In the genomic region with DNA sequence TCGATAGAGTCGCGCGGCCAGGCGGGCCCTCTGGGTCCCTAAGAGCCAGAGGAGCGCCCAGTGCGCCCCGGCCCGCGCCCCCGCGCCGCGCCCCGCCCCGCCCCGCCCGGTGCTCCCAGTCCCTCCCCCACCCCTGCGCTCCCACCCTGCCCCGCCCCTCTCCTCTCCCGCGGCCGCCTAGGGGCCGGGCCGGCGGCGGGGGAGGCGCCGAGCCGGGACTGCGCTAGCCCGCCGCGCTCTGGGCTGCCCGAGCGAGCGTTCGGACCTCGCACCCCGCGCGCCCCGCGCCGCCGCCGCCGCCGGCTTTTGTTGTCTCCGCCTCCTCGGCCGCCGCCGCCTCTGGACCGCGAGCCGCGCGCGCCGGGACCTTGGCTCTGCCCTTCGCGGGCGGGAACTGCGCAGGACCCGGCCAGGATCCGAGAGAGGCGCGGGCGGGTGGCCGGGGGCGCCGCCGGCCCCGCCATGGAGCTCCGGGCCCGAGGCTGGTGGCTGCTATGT, we compare ENCODE assay signal across 8 cellular contexts. TPM values are rescaled to one million over a fixed set of nuclear protein-coding genes. Genes with fewer than 3 reads are reported as not detected.
DNase-seq lines count a peak whose midpoint lies in the region; ATAC-seq and TF ChIP-seq lines count a peak whose summit lies in the region.

A gene with protein sequence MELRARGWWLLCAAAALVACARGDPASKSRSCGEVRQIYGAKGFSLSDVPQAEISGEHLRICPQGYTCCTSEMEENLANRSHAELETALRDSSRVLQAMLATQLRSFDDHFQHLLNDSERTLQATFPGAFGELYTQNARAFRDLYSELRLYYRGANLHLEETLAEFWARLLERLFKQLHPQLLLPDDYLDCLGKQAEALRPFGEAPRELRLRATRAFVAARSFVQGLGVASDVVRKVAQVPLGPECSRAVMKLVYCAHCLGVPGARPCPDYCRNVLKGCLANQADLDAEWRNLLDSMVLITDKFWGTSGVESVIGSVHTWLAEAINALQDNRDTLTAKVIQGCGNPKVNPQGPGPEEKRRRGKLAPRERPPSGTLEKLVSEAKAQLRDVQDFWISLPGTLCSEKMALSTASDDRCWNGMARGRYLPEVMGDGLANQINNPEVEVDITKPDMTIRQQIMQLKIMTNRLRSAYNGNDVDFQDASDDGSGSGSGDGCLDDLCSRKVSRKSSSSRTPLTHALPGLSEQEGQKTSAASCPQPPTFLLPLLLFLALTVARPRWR (plus strand): TSS at position 207 of the 498 bp plus-strand sequence. CDS start 256 bp downstream, at position 463.

- H3K36me3 Mint-ChIP-seq in activated T-helper 17 cell treated with anti-CD3 and anti-CD28 coated beads, Interleukin-2, amount 50 U/mL, for 72 hours (ENCODE audit: low read depth), result no peaks in the 10 kb centered on the region
- H3K36me3 Mint-ChIP-seq in naive thymus-derived CD4-positive, alpha-beta T cell, result no peaks in the 10 kb centered on the region
- no peaks in the 10 kb centered on the region for H3K36me3 Mint-ChIP-seq in type B pancreatic cell

- no peaks in the 10 kb centered on the region for H3K36me3 ChIP-seq in naive thymus-derived CD4-positive, alpha-beta T cell (ENCODE audit: control insufficient read depth in 2 of 3, insufficient read depth in 3 of 3, low read length in 3 of 3)

- peaks cover 6% of the 10 kb centered on the region for H3K27me3 Mint-ChIP-seq in activated T-helper 17 cell treated with anti-CD3 and anti-CD28 coated beads, Interleukin-2, amount 50 U/mL, for 72 hours
- H3K27me3 Mint-ChIP-seq in naive thymus-derived CD4-positive, alpha-beta T cell, result peaks cover 12 to 33% (median 21%) of the 10 kb centered on the region in 5 donors
- H3K27me3 Mint-ChIP-seq in type B pancreatic cell, result peaks cover 6% of the 10 kb centered on the region

- CTCF ChIA-PET in naive thymus-derived CD4-positive, alpha-beta T cell (lab: Charles Lee), result interaction anchor here (1.6 kb wide), 1 partner anchor 10 kb away, joined by 3 read pairs; no protein-coding TSS in a partner anchor

- DNase-seq in NCI-H524 (lab: John Stamatoyannopoulos, UW) (peak; percentile 67 to 72), NCI-H524 treated with DMSO at 0.1 percent for 48 hours (lab: John Stamatoyannopoulos, UW) (no peak), HFF-Myc (ENCODE audit: extremely low read depth, low read depth) (no peak), NCI-H446 (lab: John Stamatoyannopoulos, UW) (peak; percentile 19 to 78), fibroblast of pulmonary artery (ENCODE audit: low read depth) (peak; percentile 78), type B pancreatic cell (ENCODE audit: extremely low spot score, unreplicated experiment) (no peak)
- peak in 3 of 9 donors; percentile 20 to 72 (median 21) for DNase-seq in naive thymus-derived CD4-positive, alpha-beta T cell

- peaks cover 0 to 12% of the 10 kb centered on the region in 2 donors for H3K27me3 ChIP-seq in naive thymus-derived CD4-positive, alpha-beta T cell (ENCODE audit: control insufficient read depth in 2 of 2, insufficient read depth in 2 of 2, low read length in 2 of 2)

- peaks cover 0 to 6% of the 10 kb centered on the region in 2 donors for H3K4me1 ChIP-seq in naive thymus-derived CD4-positive, alpha-beta T cell (ENCODE audit: control insufficient read depth in 2 of 2, insufficient read depth in 2 of 2, low read length in 2 of 2)

- no peaks in the 10 kb centered on the region for H3K4me1 Mint-ChIP-seq in activated T-helper 17 cell treated with anti-CD3 and anti-CD28 coated beads, Interleukin-2, amount 50 U/mL, for 72 hours
- peaks cover 0 to 11% (median 4%) of the 10 kb centered on the region in 7 donors for H3K4me1 Mint-ChIP-seq in naive thymus-derived CD4-positive, alpha-beta T cell
- H3K4me1 Mint-ChIP-seq in type B pancreatic cell (ENCODE audit: unreplicated experiment), result peaks cover 9% of the 10 kb centered on the region

- peak within 1 kb of the TSS; percentile 81 for H3K4me3 Mint-ChIP-seq in activated T-helper 17 cell treated with anti-CD3 and anti-CD28 coated beads, Interleukin-2, amount 50 U/mL, for 72 hours
- peak within 1 kb of the TSS; percentile 81 to 89 (median 86) for H3K4me3 Mint-ChIP-seq in naive thymus-derived CD4-positive, alpha-beta T cell
- H3K4me3 Mint-ChIP-seq in type B pancreatic cell, result peak within 1 kb of the TSS; percentile 89

- H3K9me3 Mint-ChIP-seq in activated T-helper 17 cell treated with anti-CD3 and anti-CD28 coated beads, Interleukin-2, amount 50 U/mL, for 72 hours, result no peaks in the 10 kb centered on the region
- no peaks in the 10 kb centered on the region for H3K9me3 Mint-ChIP-seq in naive thymus-derived CD4-positive, alpha-beta T cell
- H3K9me3 Mint-ChIP-seq in type B pancreatic cell, result no peaks in the 10 kb centered on the region

- POLR2A ChIA-PET in naive thymus-derived CD4-positive, alpha-beta T cell (lab: Charles Lee), result no interaction called here

- no peak for TF ChIP-seq CTCF in HFF-Myc (IDR thresholded peaks at IDR 0.05; ENCODE audit: low read depth, low read length, missing control alignments)
- TF ChIP-seq CTCF in fibroblast of pulmonary artery (IDR thresholded peaks at IDR 0.05; ENCODE audit: low read length, missing control alignments), result no peak
- no peak for TF ChIP-seq CTCF in type B pancreatic cell (conservative IDR thresholded peaks at IDR 0.05)

- H3K27ac ChIP-seq in naive thymus-derived CD4-positive, alpha-beta T cell (ENCODE audit: low read depth, low read length), result no peak within 1 kb of the TSS

- ATAC-seq in activated T-helper 17 cell treated with anti-CD3 and anti-CD28 coated beads, Interleukin-2, amount 50 U/mL, for 72 hours (replicated peaks), result peak; percentile 65
- ATAC-seq in naive thymus-derived CD4-positive, alpha-beta T cell, result peak; percentile 68

- H3K4me3 ChIP-seq in HFF-Myc (replicated peaks; ENCODE audit: low read depth, low read length) (peak within 1 kb of the TSS; percentile 76), fibroblast of pulmonary artery (replicated peaks; ENCODE audit: low read depth, low read length) (peak within 1 kb of the TSS; percentile 63)
- H3K4me3 ChIP-seq in naive thymus-derived CD4-positive, alpha-beta T cell (ENCODE audit: low read length), result peak within 1 kb of the TSS; percentile 48

- intact Hi-C loops in naive thymus-derived CD4-positive, alpha-beta T cell (cut with micrococcal nuclease), result loop anchor here (1.0 to 10.0 kb wide), 7 partner anchors 33 to 1297 kb away; partner anchors contain the start of genes COPS9 (in 1 of the 2), D2HGDH (in 1 of the 2) and NDUFA10 (in 1 of the 2)

- peak within 1 kb of the TSS; percentile 69 for H3K27ac Mint-ChIP-seq in activated T-helper 17 cell treated with anti-CD3 and anti-CD28 coated beads, Interleukin-2, amount 50 U/mL, for 72 hours
- peak within 1 kb of the TSS in 6 of 9 donors; percentile 14 to 77 (median 57) for H3K27ac Mint-ChIP-seq in naive thymus-derived CD4-positive, alpha-beta T cell
- H3K27ac Mint-ChIP-seq in type B pancreatic cell, result peak within 1 kb of the TSS; percentile 89

- no peaks in the 10 kb centered on the region for H3K9me3 ChIP-seq in naive thymus-derived CD4-positive, alpha-beta T cell (ENCODE audit: control insufficient read depth in 2 of 3, low read length in 3 of 3)

RNA-seq across cellular contexts. Expression of the gene that starts here (rescaled TPM):
- 1 to 10 TPM; 4.0 to 4.6 TPM for total RNA-seq in activated T-helper 17 cell treated with anti-CD3 and anti-CD28 coated beads, Interleukin-2, amount 50 U/mL, for 72 hours
- total RNA-seq in naive thymus-derived CD4-positive, alpha-beta T cell, result 1 to 10 TPM in 2 of 5 experiments, under 1 TPM in 3; 0.35 to 4.5 (median 0.90) TPM
- under 1 TPM in 1 of 2 donors, not detected in 1; 0.08 TPM for polyA plus RNA-seq in naive thymus-derived CD4-positive, alpha-beta T cell
- total RNA-seq in type B pancreatic cell (ENCODE audit: low replicate concordance), result 58.0 and 78.0 TPM in 2 replicates

Comparison
In these comparisons a context has a peak if more than half of its experiments do, and no peak if none do; other contexts are left out.
1. RNA of the gene that starts here (total RNA-seq): 58.0 to 78.0 TPM in type B pancreatic cell; 4.0 to 4.6 TPM in activated T-helper 17 cell treated with anti-CD3 and anti-CD28 coated beads, Interleukin-2, amount 50 U/mL, for 72 hours and 0.35 to 4.5 TPM in naive thymus-derived CD4-positive, alpha-beta T cell; every median in the first group is over 10 times any median in the second.
2. DNase-seq: peak in NCI-H524 (2 of 2), NCI-H446 (2 of 2) and fibroblast of pulmonary artery (single experiment); none in NCI-H524 treated with DMSO at 0.1 percent for 48 hours (single experiment), HFF-Myc (single experiment) and type B pancreatic cell (single experiment).
3. Peak in every context shown above with its lines, with median percentiles within 50 percentile points of each other: H3K4me3 ChIP-seq, H3K27ac Mint-ChIP-seq and H3K4me3 Mint-ChIP-seq.